In genomic region chr7:22039696-22040095, GRCh38 we compare ENCODE assay signal across 21 cellular contexts.
"Had no signal": no experiment of that assay in that cellular context is flagged by ENCODE, and none has a peak within 500 bp of the region (broad histone marks: within the 10 kb centered on the region; RNA-seq: fewer than 3 reads in every experiment).

No MANE protein-coding gene starts in this region.

- H3K27ac Mint-ChIP-seq: memory B cell; natural killer cell; neural progenitor cell; stimulated activated naive CD8-positive, alpha-beta T cell treated with anti-CD3 and anti-CD28 coated beads, Interleukin-15, amount 100 ng/mL, for 72 hours had no signal

- H3K36me3 Mint-ChIP-seq: memory B cell, natural killer cell, neural progenitor cell had no signal

- H3K27ac ChIP-seq: dorsolateral prefrontal cortex, gastrocnemius medialis, neural progenitor cell, parathyroid adenoma, prostate gland, right atrium auricular region, suprapubic skin, vagina had no signal

- H3K27me3 ChIP-seq: gastrocnemius medialis, neural progenitor cell, right atrium auricular region, suprapubic skin, vagina had no signal

- H3K4me1 ChIP-seq: gastrocnemius medialis, neural progenitor cell, parathyroid adenoma, prostate gland, right atrium auricular region, suprapubic skin, vagina had no signal

- H3K4me3 Mint-ChIP-seq: memory B cell; natural killer cell; neural progenitor cell; stimulated activated naive CD8-positive, alpha-beta T cell treated with anti-CD3 and anti-CD28 coated beads, Interleukin-15, amount 100 ng/mL, for 72 hours had no signal

- H3K4me1 Mint-ChIP-seq: memory B cell; natural killer cell; neural progenitor cell; stimulated activated naive CD8-positive, alpha-beta T cell treated with anti-CD3 and anti-CD28 coated beads, Interleukin-15, amount 100 ng/mL, for 72 hours had no signal

- H3K9me3 ChIP-seq: gastrocnemius medialis, prostate gland, right atrium auricular region, suprapubic skin, vagina had no signal

- DNase-seq: dorsolateral prefrontal cortex; effector CD4-positive, alpha-beta T cell; gastrocnemius medialis; head of caudate nucleus; natural killer cell; stimulated activated CD4-positive, alpha-beta T cell treated with anti-CD3 and anti-CD28 coated beads, Interleukin-12 subunit alpha, Interleukin-12 subunit beta, amount 100 ng/mL, for 4 hours; stimulated activated CD4-positive, alpha-beta T cell treated with anti-CD3 and anti-CD28 coated beads, Interleukin-1b, Interleukin-23, amount 100 ng/mL, for 48 hours; stimulated activated CD4-positive, alpha-beta T cell treated with anti-CD3 and anti-CD28 coated beads, Interleukin-4, amount 100 ng/mL, for 1 hour; stimulated activated CD8-positive, alpha-beta memory T cell treated with anti-CD3 and anti-CD28 coated beads, Interleukin-4, amount 100 ng/mL, for 48 hours; stimulated activated naive CD4-positive, alpha-beta T cell; stimulated activated naive CD8-positive, alpha-beta T cell treated with anti-CD3 and anti-CD28 coated beads, Interleukin-15, amount 100 ng/mL, for 72 hours; trophoblast cell had no signal

- H3K9me3 Mint-ChIP-seq: memory B cell; natural killer cell; stimulated activated naive CD8-positive, alpha-beta T cell treated with anti-CD3 and anti-CD28 coated beads, Interleukin-15, amount 100 ng/mL, for 72 hours had no signal

- H3K4me3 ChIP-seq: dorsolateral prefrontal cortex, gastrocnemius medialis, lung, neural progenitor cell, prostate gland, right atrium auricular region, smooth muscle cell, suprapubic skin, vagina had no signal

- H3K36me3 ChIP-seq: gastrocnemius medialis, prostate gland, right atrium auricular region, suprapubic skin, vagina had no signal
